18 cellular contexts compared by ENCODE assay signal in genomic region chr9:129845373-129845772, GRCh38. TPM values are rescaled to one million over a fixed set of nuclear protein-coding genes. Genes with fewer than 3 reads are reported as not detected.
DNase-seq lines count a peak whose midpoint lies in the region; ATAC-seq and TF ChIP-seq lines count a peak whose summit lies in the region.
"Had no signal": no experiment of that assay in that cellular context is flagged by ENCODE, and none has a peak within 500 bp of the region (broad histone marks: within the 10 kb centered on the region; RNA-seq: fewer than 3 reads in every experiment).

No MANE protein-coding gene starts in this region.

- H3K4me3 ChIP-seq in CD4-positive, CD25-positive, alpha-beta regulatory T cell (ENCODE audit: low read depth, low read length) = peak overlapping the region; percentile 22
- no peak overlapping the region for H3K4me3 ChIP-seq in CD8-positive, alpha-beta memory T cell (ENCODE audit: low read length)
- no peak overlapping the region for H3K4me3 ChIP-seq in tibial artery
- no peak overlapping the region for H3K4me3 ChIP-seq in left lung
- H3K4me3 ChIP-seq in WERI-Rb-1 (ENCODE audit: low read depth, low read length) = no peak overlapping the region
- H3K4me3 ChIP-seq: heart left ventricle had no signal

- intact Hi-C loops in tibial artery (cut with DNase I; ENCODE audit: low total_unique reads) (no loop called here), left lung (cut with DNase I) (no loop called here)

- CTCF ChIA-PET in CD8-positive, alpha-beta memory T cell (lab: Charles Lee) = no interaction called here
- CTCF ChIA-PET in activated CD4-positive, alpha-beta memory T cell treated with anti-CD3 and anti-CD28 coated beads, Interleukin-2, amount 10 ng/mL, durations not matched to agents 7 days and 5 days (lab: Charles Lee) = interaction anchor here (0.5 to 1.6 kb wide), 2 partner anchors 9 to 474 kb away, joined by 3 to 5 read pairs; partner anchors contain the start of genes C9orf78 and USP20

- H3K36me3 ChIP-seq in CD4-positive, CD25-positive, alpha-beta regulatory T cell (ENCODE audit: control insufficient read depth, insufficient read depth, low read length) = peaks cover 22% of the 10 kb centered on the region
- peaks cover 18% of the 10 kb centered on the region for H3K36me3 ChIP-seq in CD8-positive, alpha-beta memory T cell (ENCODE audit: insufficient read depth, low read length)
- peaks cover 0 to 21% (median 10%) of the 10 kb centered on the region in 3 donors for H3K36me3 ChIP-seq in tibial artery
- H3K36me3 ChIP-seq in left lung = peaks cover 0 to 6% of the 10 kb centered on the region in 2 donors
- H3K36me3 ChIP-seq in WERI-Rb-1 = no peaks in the 10 kb centered on the region; the same call in 1 of the 2 replicates

- no peaks in the 10 kb centered on the region for H3K9me3 Mint-ChIP-seq in CD4-positive, CD25-positive, alpha-beta regulatory T cell
- no peaks in the 10 kb centered on the region for H3K9me3 Mint-ChIP-seq in CD8-positive, alpha-beta memory T cell
- no peaks in the 10 kb centered on the region for H3K9me3 Mint-ChIP-seq in activated CD4-positive, alpha-beta memory T cell treated with anti-CD3 and anti-CD28 coated beads, Interleukin-2, amount 10 ng/mL, durations not matched to agents 7 days and 5 days
- no peaks in the 10 kb centered on the region for H3K9me3 Mint-ChIP-seq in mesothelial cell of epicardium

- no peak for DNase-seq in CD4-positive, CD25-positive, alpha-beta regulatory T cell
- no peak for DNase-seq in CD8-positive, alpha-beta memory T cell
- DNase-seq in activated CD4-positive, alpha-beta memory T cell treated with anti-CD3 and anti-CD28 coated beads, Interleukin-2, amount 10 ng/mL, durations not matched to agents 7 days and 5 days = no peak
- DNase-seq in mesothelial cell of epicardium (ENCODE audit: low spot score in 2 of 2, unreplicated experiment in 2 of 2) (no peak), tibial artery (no peak), left lung (no peak), WERI-Rb-1 (no peak), anterior cingulate cortex (lab: John Stamatoyannopoulos, UW) (no peak)
- DNase-seq: activated CD4-positive, CD25-positive, alpha-beta regulatory T cell; activated CD8-positive, alpha-beta memory T cell treated with anti-CD3 and anti-CD28 coated beads, Interleukin-2, amount 50 U/mL, for 48 hours; cortex of kidney; heart left ventricle; left ventricle myocardium superior; NCI-H1105; NCI-H2081; NCI-H446 treated with DMSO at 0.1 percent for 48 hours; trophoblast cell had no signal

- H3K27ac Mint-ChIP-seq in CD4-positive, CD25-positive, alpha-beta regulatory T cell = peak overlapping the region; percentile 21 to 92 (median 83)
- peak overlapping the region in 7 of 8 donors; percentile 21 to 92 (median 67) for H3K27ac Mint-ChIP-seq in CD8-positive, alpha-beta memory T cell
- H3K27ac Mint-ChIP-seq in activated CD4-positive, alpha-beta memory T cell treated with anti-CD3 and anti-CD28 coated beads, Interleukin-2, amount 10 ng/mL, durations not matched to agents 7 days and 5 days = peak overlapping the region; percentile 58
- peak overlapping the region; percentile 78 for H3K27ac Mint-ChIP-seq in mesothelial cell of epicardium

- no peak for ATAC-seq in CD4-positive, CD25-positive, alpha-beta regulatory T cell (ENCODE audit: low read depth in 2 of 2)
- no peak for ATAC-seq in left lung
- ATAC-seq: heart left ventricle, left ventricle myocardium superior, right cardiac atrium had no signal

- H3K27me3 ChIP-seq in CD4-positive, CD25-positive, alpha-beta regulatory T cell (ENCODE audit: control insufficient read depth, insufficient read depth, low read length) = no peaks in the 10 kb centered on the region
- no peaks in the 10 kb centered on the region for H3K27me3 ChIP-seq in CD8-positive, alpha-beta memory T cell (ENCODE audit: insufficient read depth, low read length, poor library complexity, severe bottlenecking)
- H3K27me3 ChIP-seq in tibial artery = no peaks in the 10 kb centered on the region
- no peaks in the 10 kb centered on the region for H3K27me3 ChIP-seq in left lung
- H3K27me3 ChIP-seq in WERI-Rb-1 (ENCODE audit: insufficient read depth, low read depth, severe bottlenecking) = no peaks in the 10 kb centered on the region
- H3K27me3 ChIP-seq: heart left ventricle had no signal

- H3K4me3 Mint-ChIP-seq in CD4-positive, CD25-positive, alpha-beta regulatory T cell = peak overlapping the region in 2 of 4 donors; percentile 8 to 41
- H3K4me3 Mint-ChIP-seq in CD8-positive, alpha-beta memory T cell = peak overlapping the region in 3 of 7 donors; percentile 41 to 61 (median 44)
- no peak overlapping the region for H3K4me3 Mint-ChIP-seq in activated CD4-positive, alpha-beta memory T cell treated with anti-CD3 and anti-CD28 coated beads, Interleukin-2, amount 10 ng/mL, durations not matched to agents 7 days and 5 days
- no peak overlapping the region for H3K4me3 Mint-ChIP-seq in mesothelial cell of epicardium

- no peaks in the 10 kb centered on the region for H3K9me3 ChIP-seq in CD4-positive, CD25-positive, alpha-beta regulatory T cell (ENCODE audit: control insufficient read depth in 2 of 2, low read length in 2 of 2)
- H3K9me3 ChIP-seq in CD8-positive, alpha-beta memory T cell (ENCODE audit: low read length) = no peaks in the 10 kb centered on the region
- H3K9me3 ChIP-seq in tibial artery (no peaks in the 10 kb centered on the region), left lung (no peaks in the 10 kb centered on the region), WERI-Rb-1 (ENCODE audit: severe bottlenecking) (no peaks in the 10 kb centered on the region)
- H3K9me3 ChIP-seq: heart left ventricle had no signal

- H3K36me3 Mint-ChIP-seq in CD4-positive, CD25-positive, alpha-beta regulatory T cell = peaks cover 9% of the 10 kb centered on the region
- peaks cover 0 to 47% (median 9%) of the 10 kb centered on the region in 3 donors for H3K36me3 Mint-ChIP-seq in CD8-positive, alpha-beta memory T cell
- peaks cover 12% of the 10 kb centered on the region for H3K36me3 Mint-ChIP-seq in activated CD4-positive, alpha-beta memory T cell treated with anti-CD3 and anti-CD28 coated beads, Interleukin-2, amount 10 ng/mL, durations not matched to agents 7 days and 5 days (ENCODE audit: low read depth)
- H3K36me3 Mint-ChIP-seq in mesothelial cell of epicardium = peaks cover 5% of the 10 kb centered on the region

- H3K4me1 ChIP-seq in CD4-positive, CD25-positive, alpha-beta regulatory T cell (ENCODE audit: control insufficient read depth, insufficient read depth, low read length, poor library complexity, severe bottlenecking) = peaks cover 27% of the 10 kb centered on the region
- peaks cover 20% of the 10 kb centered on the region for H3K4me1 ChIP-seq in CD8-positive, alpha-beta memory T cell (ENCODE audit: insufficient read depth, low read length)
- H3K4me1 ChIP-seq in tibial artery (peaks cover 0 to 25% (median 13%) of the 10 kb centered on the region in 4 donors), left lung (peaks cover 0 to 7% of the 10 kb centered on the region in 2 donors)

- TF ChIP-seq CTCF in mesothelial cell of epicardium (IDR thresholded peaks at IDR 0.05; ENCODE audit: unreplicated experiment) (no peak), tibial artery (IDR thresholded peaks at IDR 0.05) (no peak), left lung (IDR thresholded peaks at IDR 0.05) (no peak), WERI-Rb-1 (IDR thresholded peaks at IDR 0.05; ENCODE audit: low read depth, low read length) (no peak)

- H3K4me1 Mint-ChIP-seq in CD4-positive, CD25-positive, alpha-beta regulatory T cell = peaks cover 18 to 67% (median 29%) of the 10 kb centered on the region in 4 donors
- peaks cover 25 to 61% (median 32%) of the 10 kb centered on the region in 3 donors for H3K4me1 Mint-ChIP-seq in CD8-positive, alpha-beta memory T cell
- H3K4me1 Mint-ChIP-seq in activated CD4-positive, alpha-beta memory T cell treated with anti-CD3 and anti-CD28 coated beads, Interleukin-2, amount 10 ng/mL, durations not matched to agents 7 days and 5 days = peaks cover 19% of the 10 kb centered on the region
- peaks cover 9% of the 10 kb centered on the region for H3K4me1 Mint-ChIP-seq in mesothelial cell of epicardium

- POLR2A ChIA-PET in CD8-positive, alpha-beta memory T cell (lab: Charles Lee) = interaction anchor here (1.8 kb wide), 1 partner anchor 41 kb away, joined by 4 read pairs; no protein-coding TSS in a partner anchor
- POLR2A ChIA-PET in activated CD4-positive, alpha-beta memory T cell treated with anti-CD3 and anti-CD28 coated beads, Interleukin-2, amount 10 ng/mL, durations not matched to agents 7 days and 5 days (lab: Charles Lee) = interaction anchor here (0.7 to 2.6 kb wide), 5 partner anchors 10 to 40 kb away, joined by 3 to 10 read pairs (median 5); no protein-coding TSS in a partner anchor

- H3K27ac ChIP-seq in CD4-positive, CD25-positive, alpha-beta regulatory T cell (ENCODE audit: insufficient read depth, low read length, poor library complexity, severe bottlenecking) = peak overlapping the region; percentile 63
- H3K27ac ChIP-seq in CD8-positive, alpha-beta memory T cell (ENCODE audit: low read depth, low read length) = no peak overlapping the region
- no peak overlapping the region for H3K27ac ChIP-seq in tibial artery
- no peak overlapping the region for H3K27ac ChIP-seq in left lung
- H3K27ac ChIP-seq in WERI-Rb-1 = no peak overlapping the region

- H3K27me3 Mint-ChIP-seq in CD4-positive, CD25-positive, alpha-beta regulatory T cell = no peaks in the 10 kb centered on the region
- no peaks in the 10 kb centered on the region for H3K27me3 Mint-ChIP-seq in CD8-positive, alpha-beta memory T cell
- no peaks in the 10 kb centered on the region for H3K27me3 Mint-ChIP-seq in activated CD4-positive, alpha-beta memory T cell treated with anti-CD3 and anti-CD28 coated beads, Interleukin-2, amount 10 ng/mL, durations not matched to agents 7 days and 5 days
- no peaks in the 10 kb centered on the region for H3K27me3 Mint-ChIP-seq in mesothelial cell of epicardium (ENCODE audit: low read depth)

RNA-seq across cellular contexts. Expression of gene USP20, which starts 10.1 kb away (rescaled TPM):
- total RNA-seq in CD4-positive, CD25-positive, alpha-beta regulatory T cell = 116 TPM
- 10 to 100 TPM; 37.1 to 54.7 (median 46.9) TPM for polyA plus RNA-seq in CD4-positive, CD25-positive, alpha-beta regulatory T cell
- total RNA-seq in CD8-positive, alpha-beta memory T cell = 10 to 100 TPM; 50.2 to 50.8 TPM
- 50.3 TPM for polyA plus RNA-seq in CD8-positive, alpha-beta memory T cell
- 10 to 100 TPM; 86.4 to 87.6 TPM for total RNA-seq in activated CD4-positive, alpha-beta memory T cell treated with anti-CD3 and anti-CD28 coated beads, Interleukin-2, amount 10 ng/mL, durations not matched to agents 7 days and 5 days
- 47.1 to 49.0 TPM (median 47.7 TPM) in 3 replicates for total RNA-seq in mesothelial cell of epicardium
- 10 to 100 TPM; 21.0 to 22.9 TPM for total RNA-seq in left lung

RNA-seq across cellular contexts. Expression of gene C9orf78, which starts 10.3 kb away (rescaled TPM):
- 91.6 TPM for total RNA-seq in CD4-positive, CD25-positive, alpha-beta regulatory T cell
- polyA plus RNA-seq in CD4-positive, CD25-positive, alpha-beta regulatory T cell = 100 to 1,000 TPM; 155 to 196 (median 170) TPM
- 10 to 100 TPM; 71.4 to 76.4 TPM for total RNA-seq in CD8-positive, alpha-beta memory T cell
- 249 TPM for polyA plus RNA-seq in CD8-positive, alpha-beta memory T cell
- total RNA-seq in activated CD4-positive, alpha-beta memory T cell treated with anti-CD3 and anti-CD28 coated beads, Interleukin-2, amount 10 ng/mL, durations not matched to agents 7 days and 5 days = 10 to 100 TPM; 61.6 to 66.2 TPM
- total RNA-seq in mesothelial cell of epicardium = 28.2 to 31.0 TPM (median 29.9 TPM) in 3 replicates
- total RNA-seq in left lung = 10 to 100 TPM; 30.1 to 31.8 TPM

RNA-seq across cellular contexts. Expression of gene TOR1A, which starts 21.4 kb away (rescaled TPM):
- 19.3 TPM for total RNA-seq in CD4-positive, CD25-positive, alpha-beta regulatory T cell
- polyA plus RNA-seq in CD4-positive, CD25-positive, alpha-beta regulatory T cell = 10 to 100 TPM; 63.6 to 72.7 (median 69.6) TPM
- 10 to 100 TPM; 53.8 to 53.9 TPM for total RNA-seq in CD8-positive, alpha-beta memory T cell
- polyA plus RNA-seq in CD8-positive, alpha-beta memory T cell = 73.8 TPM
- 10 to 100 TPM; 54.6 to 56.9 TPM for total RNA-seq in activated CD4-positive, alpha-beta memory T cell treated with anti-CD3 and anti-CD28 coated beads, Interleukin-2, amount 10 ng/mL, durations not matched to agents 7 days and 5 days
- total RNA-seq in mesothelial cell of epicardium (33.7 to 34.8 TPM (median 33.8 TPM) in 3 replicates), left lung (10 to 100 TPM; 32.0 to 38.5 TPM)

RNA-seq across cellular contexts. Expression of gene TOR1B, which starts 42.4 kb away (rescaled TPM):
- total RNA-seq in CD4-positive, CD25-positive, alpha-beta regulatory T cell = 25.5 TPM
- polyA plus RNA-seq in CD4-positive, CD25-positive, alpha-beta regulatory T cell = 10 to 100 TPM; 11.6 to 27.2 (median 14.5) TPM
- 10 to 100 TPM; 24.6 to 27.1 TPM for total RNA-seq in CD8-positive, alpha-beta memory T cell
- polyA plus RNA-seq in CD8-positive, alpha-beta memory T cell = 32.8 TPM
- total RNA-seq in activated CD4-positive, alpha-beta memory T cell treated with anti-CD3 and anti-CD28 coated beads, Interleukin-2, amount 10 ng/mL, durations not matched to agents 7 days and 5 days = 10 to 100 TPM; 29.0 to 30.8 TPM
- total RNA-seq in mesothelial cell of epicardium = 15.3 to 18.0 TPM (median 16.1 TPM) in 3 replicates
- total RNA-seq in left lung = 10 to 100 TPM; 26.1 to 32.1 TPM
